In the genomic region with DNA sequence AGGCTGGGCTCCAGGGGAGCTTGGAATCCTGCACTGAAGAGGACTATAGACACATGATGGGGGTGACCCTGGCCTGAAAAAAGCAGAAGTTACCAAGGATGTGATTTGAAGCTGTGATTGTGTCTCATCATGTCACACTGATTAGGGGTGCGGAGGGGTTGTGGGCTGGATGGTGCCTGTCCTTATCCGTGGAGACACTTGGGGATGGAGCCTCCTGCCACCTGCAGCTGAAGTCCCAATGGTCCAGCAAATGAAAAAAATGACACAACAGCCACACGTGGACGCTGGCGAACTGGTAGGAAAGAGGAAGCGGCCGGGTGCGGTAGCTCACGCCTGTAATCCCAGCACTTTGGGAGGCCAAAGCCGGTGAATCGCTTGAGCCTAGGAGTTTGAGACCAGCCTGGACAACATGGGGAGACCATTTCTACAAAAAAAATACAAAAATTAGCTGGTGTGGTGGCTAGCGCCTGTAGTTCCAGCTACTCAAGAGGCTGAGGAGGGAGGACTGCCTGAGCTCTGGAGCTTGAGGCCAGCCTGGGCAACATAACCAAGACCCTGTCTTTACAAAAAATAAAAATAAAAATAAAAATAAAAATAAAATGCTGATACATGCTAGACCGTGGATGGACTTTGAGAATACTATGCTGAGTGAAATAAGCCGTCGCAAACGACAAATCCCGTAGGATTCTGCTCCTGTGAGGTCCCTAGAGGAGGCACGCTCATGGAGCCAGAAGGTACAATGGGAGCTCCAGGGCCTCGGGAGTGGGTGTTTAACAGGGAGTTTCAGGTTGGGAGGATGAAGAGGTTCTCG, we compare ENCODE assay signal across 6 cellular contexts. TPM values are rescaled to one million over a fixed set of nuclear protein-coding genes. Genes with fewer than 3 reads are reported as not detected.
A peak's percentile ranks its signal among the peaks of the same experiment; 100 is the strongest.
DNase-seq lines count a peak whose midpoint lies in the region; ATAC-seq and TF ChIP-seq lines count a peak whose summit lies in the region.

No MANE protein-coding gene starts in this region.

- H3K9me3 ChIP-seq in colonic mucosa: no peaks in the 10 kb centered on the region

- peak overlapping the region; percentile 72 for H3K27ac ChIP-seq in ACC112 (ENCODE audit: low read depth, low read length)
- H3K27ac ChIP-seq in colonic mucosa: peak overlapping the region; percentile 79
- peak overlapping the region; percentile 86 for H3K27ac ChIP-seq in rectal smooth muscle tissue (ENCODE audit: low read depth, low read length)

- DNase-seq in colonic mucosa: no peak
- no peak for DNase-seq in amygdala (lab: John Stamatoyannopoulos, UW)
- DNase-seq in activated CD8-positive, alpha-beta memory T cell treated with anti-CD3 and anti-CD28 coated beads, Interleukin-2, amount 50 U/mL, for 4 hours: no peak

- H3K36me3 ChIP-seq in ACC112 (ENCODE audit: insufficient read depth, low read length): no peaks in the 10 kb centered on the region
- no peaks in the 10 kb centered on the region for H3K36me3 ChIP-seq in colonic mucosa
- no peaks in the 10 kb centered on the region for H3K36me3 ChIP-seq in rectal smooth muscle tissue (ENCODE audit: control insufficient read depth, insufficient read depth, low read length)

- peak overlapping the region; percentile 93 for H3K4me3 ChIP-seq in ACC112 (ENCODE audit: low read depth, low read length)
- H3K4me3 ChIP-seq in colonic mucosa: peak overlapping the region; percentile 78
- H3K4me3 ChIP-seq in rectal smooth muscle tissue (ENCODE audit: low read length): peak overlapping the region; percentile 87

- ATAC-seq in HG03571 (IDR thresholded peaks at IDR 0.05; ENCODE audit: unreplicated experiment): peak; percentile 0

- H3K27me3 ChIP-seq in ACC112 (ENCODE audit: insufficient read depth, low read length) (no peaks in the 10 kb centered on the region), colonic mucosa (no peaks in the 10 kb centered on the region), rectal smooth muscle tissue (ENCODE audit: control insufficient read depth, insufficient read depth, low read length) (peaks cover 5% of the 10 kb centered on the region)

- no peak for TF ChIP-seq CTCF in colonic mucosa (IDR thresholded peaks at IDR 0.05)

- intact Hi-C loops in colonic mucosa (cut with DNase I): no loop called here

- H3K4me1 ChIP-seq in ACC112 (ENCODE audit: control insufficient read depth, insufficient read depth, low read length, unreplicated experiment) (peaks cover 3% of the 10 kb centered on the region), colonic mucosa (peaks cover 4% of the 10 kb centered on the region), rectal smooth muscle tissue (ENCODE audit: control insufficient read depth, insufficient read depth, low read length) (peaks cover 12% of the 10 kb centered on the region)

- H2AFZ ChIP-seq in ACC112 (ENCODE audit: low read length, unreplicated experiment): peak overlapping the region; percentile 86

- H3K9ac ChIP-seq in colonic mucosa (ENCODE audit: low read depth in 2 of 2, low read length in 2 of 2): peak overlapping the region; percentile 68 to 78
- H3K9ac ChIP-seq in rectal smooth muscle tissue (ENCODE audit: low read length): peak overlapping the region; percentile 55

- H3K79me2 ChIP-seq in ACC112 (ENCODE audit: control insufficient read depth, insufficient read depth, low read length, unreplicated experiment): no peaks in the 10 kb centered on the region

RNA-seq across cellular contexts. Expression of gene IBA57, which starts 0.8 kb away (rescaled TPM):
- total RNA-seq in colonic mucosa: 10 to 100 TPM; 11.0 to 16.9 TPM

RNA-seq across cellular contexts. Expression of gene GJC2, which starts 15.0 kb away (rescaled TPM):
- 1 to 10 TPM in 1 of 2 donors, under 1 TPM in 1; 0.69 to 1.2 TPM for total RNA-seq in colonic mucosa

RNA-seq across cellular contexts. Expression of gene GUK1, which starts 24.7 kb away (rescaled TPM):
- total RNA-seq in colonic mucosa: 100 to 1,000 TPM; 178 to 221 TPM

RNA-seq across cellular contexts. Expression of gene OBSCN, which starts 43.1 kb away (rescaled TPM):
- total RNA-seq in colonic mucosa: 1 to 10 TPM; 3.6 to 7.9 TPM

RNA-seq across cellular contexts. Expression of gene MRPL55, which starts 55.7 kb away (rescaled TPM):
- total RNA-seq in colonic mucosa: 10 to 100 TPM; 33.0 to 60.7 TPM
